10 cellular contexts compared by ENCODE assay signal in the genomic region with DNA sequence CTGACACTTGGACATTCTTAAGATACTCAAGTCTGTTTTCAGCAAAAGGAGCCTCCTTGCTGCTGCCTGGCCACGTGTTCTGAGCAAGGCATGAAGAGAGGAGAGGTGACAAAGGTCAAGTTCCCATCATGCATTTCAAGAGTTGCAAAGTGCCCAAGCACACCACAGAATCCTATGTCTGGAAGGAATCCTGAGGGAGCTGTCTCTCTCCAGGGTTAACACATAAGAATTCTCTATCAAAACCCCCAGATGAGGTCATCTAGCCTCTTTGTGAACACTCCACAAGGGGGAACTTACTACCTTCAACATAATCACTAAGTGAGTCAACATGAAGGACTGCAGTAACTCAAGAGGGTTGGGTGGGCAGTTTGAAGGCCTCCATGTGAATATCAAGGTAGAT. TPM values are rescaled to one million over a fixed set of nuclear protein-coding genes. Genes with fewer than 3 reads are reported as not detected.
DNase-seq lines count a peak whose midpoint lies in the region; ATAC-seq and TF ChIP-seq lines count a peak whose summit lies in the region.
"Had no signal": no experiment of that assay in that cellular context is flagged by ENCODE, and none has a peak within 500 bp of the region (broad histone marks: within the 10 kb centered on the region; RNA-seq: fewer than 3 reads in every experiment).

No MANE protein-coding gene starts in this region.

- peaks cover 3% of the 10 kb centered on the region for H3K4me1 ChIP-seq in ovary (ENCODE audit: insufficient read depth)

- H3K27ac ChIP-seq in ovary: no peak overlapping the region
- H3K27ac ChIP-seq: parathyroid adenoma had no signal

- H3K27me3 Mint-ChIP-seq in T-helper 17 cell: no peaks in the 10 kb centered on the region
- no peaks in the 10 kb centered on the region for H3K27me3 Mint-ChIP-seq in stimulated activated naive B cell treated with anti-CD40 and anti-IgM and Interleukin-4, amounts not matched to agents 10 μg/mL and 1 μg/mL and 100 μg/mL, for 72 hours
- H3K27me3 Mint-ChIP-seq: CD4-positive, alpha-beta T cell had no signal

- H3K4me3 ChIP-seq in fibroblast of villous mesenchyme (ENCODE audit: low read depth, low read length) (no peak overlapping the region), ovary (no peak overlapping the region)

- DNase-seq in activated naive CD4-positive, alpha-beta T cell treated with anti-CD3 and anti-CD28 coated beads, Interleukin-2, amount 50 U/mL, for 72 hours (ENCODE audit: low spot score in 2 of 2): no peak
- DNase-seq in activated naive CD4-positive, alpha-beta T cell treated with Interleukin-2 at 50 U/mL for 16 hours: no peak
- no peak for DNase-seq in T-helper 17 cell
- peak; percentile 80 for DNase-seq in fibroblast of villous mesenchyme (ENCODE audit: low read depth)
- no peak for DNase-seq in stimulated activated naive B cell treated with anti-CD40 and anti-IgM and Interleukin-4, amounts not matched to agents 10 μg/mL and 1 μg/mL and 100 μg/mL, for 72 hours
- DNase-seq in ovary: no peak
- no peak for DNase-seq in NCI-H526 (lab: John Stamatoyannopoulos, UW)
- DNase-seq in RPMI8226: no peak
- DNase-seq: CD4-positive, alpha-beta T cell had no signal

- 10 to 28% (median 19%) methylated on average over 1 of the region's 1 CpG for WGBS in ovary, 3 donors

- no peak for TF ChIP-seq POLR2A in ovary (IDR thresholded peaks at IDR 0.05)

- ATAC-seq in activated naive CD4-positive, alpha-beta T cell treated with anti-CD3 and anti-CD28 coated beads, Interleukin-2, amount 50 U/mL, for 72 hours: no peak
- ATAC-seq in T-helper 17 cell: no peak
- peak; percentile 66 to 72 for ATAC-seq in stimulated activated naive B cell treated with anti-CD40 and anti-IgM and Interleukin-4, amounts not matched to agents 10 μg/mL and 1 μg/mL and 100 μg/mL, for 72 hours (replicated peaks)

- H3K4me3 Mint-ChIP-seq in T-helper 17 cell: no peak overlapping the region
- no peak overlapping the region for H3K4me3 Mint-ChIP-seq in stimulated activated naive B cell treated with anti-CD40 and anti-IgM and Interleukin-4, amounts not matched to agents 10 μg/mL and 1 μg/mL and 100 μg/mL, for 72 hours
- H3K4me3 Mint-ChIP-seq: CD4-positive, alpha-beta T cell had no signal

- no peaks in the 10 kb centered on the region for H3K9me3 Mint-ChIP-seq in activated naive CD4-positive, alpha-beta T cell treated with anti-CD3 and anti-CD28 coated beads, Interleukin-2, amount 50 U/mL, for 72 hours
- H3K9me3 Mint-ChIP-seq in stimulated activated naive B cell treated with anti-CD40 and anti-IgM and Interleukin-4, amounts not matched to agents 10 μg/mL and 1 μg/mL and 100 μg/mL, for 72 hours: no peaks in the 10 kb centered on the region
- H3K9me3 Mint-ChIP-seq: CD4-positive, alpha-beta T cell had no signal

- peaks cover 13% of the 10 kb centered on the region for H3K4me1 Mint-ChIP-seq in T-helper 17 cell
- peaks cover 20 to 36% of the 10 kb centered on the region in 2 donors for H3K4me1 Mint-ChIP-seq in stimulated activated naive B cell treated with anti-CD40 and anti-IgM and Interleukin-4, amounts not matched to agents 10 μg/mL and 1 μg/mL and 100 μg/mL, for 72 hours

- no peaks in the 10 kb centered on the region for H3K27me3 ChIP-seq in ovary

- TF ChIP-seq CTCF in fibroblast of villous mesenchyme (IDR thresholded peaks at IDR 0.05; ENCODE audit: insufficient read depth, low read depth, low read length) (peak; percentile 27), ovary (IDR thresholded peaks at IDR 0.05) (no peak)

- no peaks in the 10 kb centered on the region for H3K36me3 Mint-ChIP-seq in activated naive CD4-positive, alpha-beta T cell treated with anti-CD3 and anti-CD28 coated beads, Interleukin-2, amount 50 U/mL, for 72 hours
- H3K36me3 Mint-ChIP-seq in T-helper 17 cell (ENCODE audit: low read depth): no peaks in the 10 kb centered on the region
- peaks cover 40 to 58% of the 10 kb centered on the region in 2 donors for H3K36me3 Mint-ChIP-seq in stimulated activated naive B cell treated with anti-CD40 and anti-IgM and Interleukin-4, amounts not matched to agents 10 μg/mL and 1 μg/mL and 100 μg/mL, for 72 hours

- H3K9me3 ChIP-seq in T-helper 17 cell (ENCODE audit: control insufficient read depth, low read length, poor library complexity, severe bottlenecking): no peaks in the 10 kb centered on the region
- H3K9me3 ChIP-seq in ovary: no peaks in the 10 kb centered on the region

- no peak for TF ChIP-seq EP300 in ovary (IDR thresholded peaks at IDR 0.05)

- peak overlapping the region; percentile 69 to 94 for H3K27ac Mint-ChIP-seq in activated naive CD4-positive, alpha-beta T cell treated with anti-CD3 and anti-CD28 coated beads, Interleukin-2, amount 50 U/mL, for 72 hours
- H3K27ac Mint-ChIP-seq in T-helper 17 cell: peak overlapping the region; percentile 61
- peak overlapping the region; percentile 76 for H3K27ac Mint-ChIP-seq in stimulated activated naive B cell treated with anti-CD40 and anti-IgM and Interleukin-4, amounts not matched to agents 10 μg/mL and 1 μg/mL and 100 μg/mL, for 72 hours

- no peaks in the 10 kb centered on the region for H3K36me3 ChIP-seq in ovary

- intact Hi-C loops in ovary (cut with DNase I): no loop called here

RNA-seq across cellular contexts. Expression of a gene that starts 33.3 kb away (rescaled TPM):
- total RNA-seq in activated naive CD4-positive, alpha-beta T cell treated with anti-CD3 and anti-CD28 coated beads, Interleukin-2, amount 50 U/mL, for 72 hours: 10 to 100 TPM in 1 of 2 donors, 1 to 10 TPM in 1; 3.6 to 91.9 TPM
- 10 to 100 TPM in 1 of 2 donors, 1 to 10 TPM in 1; 8.6 to 10.0 TPM for total RNA-seq in T-helper 17 cell
- 256 and 312 TPM in 2 replicates for total RNA-seq in fibroblast of villous mesenchyme
- 100 to 1,000 TPM in 3 of 7 donors, 10 to 100 TPM in 4; 55.3 to 182 (median 96.0) TPM for total RNA-seq in ovary
- polyA plus RNA-seq in ovary: 10 to 100 TPM; 12.9 to 57.7 TPM

Comparison
In these comparisons a context has a peak if more than half of its experiments do, and no peak if none do; other contexts are left out.
1. ATAC-seq: peak in stimulated activated naive B cell treated with anti-CD40 and anti-IgM and Interleukin-4, amounts not matched to agents 10 μg/mL and 1 μg/mL and 100 μg/mL, for 72 hours (2 of 2); none in activated naive CD4-positive, alpha-beta T cell treated with anti-CD3 and anti-CD28 coated beads, Interleukin-2, amount 50 U/mL, for 72 hours (0 of 2) and T-helper 17 cell (single experiment).
2. Peak in every context shown above with its lines, with median percentiles within 50 percentile points of each other: H3K27ac Mint-ChIP-seq.